12 cellular contexts compared by ENCODE assay signal in the genomic region with DNA sequence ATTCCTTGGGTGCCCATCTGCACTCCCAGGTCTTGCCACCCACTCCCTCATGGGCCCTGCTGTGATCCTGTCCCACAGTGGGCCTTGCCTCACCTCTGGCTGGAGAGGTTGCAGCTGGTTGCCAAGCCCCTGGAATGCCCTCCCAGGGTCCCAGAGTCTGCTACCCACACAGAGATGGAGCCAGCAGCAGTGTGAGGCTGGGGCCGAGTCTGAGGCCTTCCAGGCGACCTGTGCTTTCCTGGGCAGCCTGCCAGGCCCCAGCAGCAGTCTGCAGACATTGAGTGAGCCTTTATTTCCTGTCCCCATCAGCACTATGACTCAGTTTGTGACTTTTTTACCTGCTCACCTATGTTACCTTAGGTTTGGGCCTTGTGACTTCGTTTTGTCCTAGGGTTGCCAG. TPM values are rescaled to one million over a fixed set of nuclear protein-coding genes. Genes with fewer than 3 reads are reported as not detected.
DNase-seq lines count a peak whose midpoint lies in the region; ATAC-seq and TF ChIP-seq lines count a peak whose summit lies in the region.
"Had no signal": no experiment of that assay in that cellular context is flagged by ENCODE, and none has a peak within 500 bp of the region (broad histone marks: within the 10 kb centered on the region; RNA-seq: fewer than 3 reads in every experiment).

No MANE protein-coding gene starts in this region.

- POLR2A ChIA-PET in HEK293 (lab: Yijun Ruan, JAX), result no interaction called here

- no peak overlapping the region for H3K4me3 ChIP-seq in HEK293 (ENCODE audit: low read depth, low read length)
- no peak overlapping the region for H3K4me3 ChIP-seq in left lung

- H3K27ac Mint-ChIP-seq in T-helper 17 cell, result peak overlapping the region; percentile 57
- H3K27ac Mint-ChIP-seq: CD14-positive monocyte had no signal

- H3K4me3 Mint-ChIP-seq in T-helper 17 cell, result no peak overlapping the region
- H3K4me3 Mint-ChIP-seq: CD14-positive monocyte, IgD-negative memory B cell had no signal

- H3K27ac ChIP-seq in HEK293 (ENCODE audit: extremely low read depth, low read depth, low read length) (no peak overlapping the region), left lung (no peak overlapping the region)

- H3K36me3 ChIP-seq in HEK293 (ENCODE audit: control insufficient read depth in 2 of 2, insufficient read depth in 1 of 2, low read length in 2 of 2) (no peaks in the 10 kb centered on the region), left lung (no peaks in the 10 kb centered on the region)

- H3K9me3 ChIP-seq in HEK293 (ENCODE audit: control insufficient read depth, insufficient read depth, low read depth, low read length) (no peaks in the 10 kb centered on the region), T-helper 17 cell (ENCODE audit: control insufficient read depth, low read length, poor library complexity, severe bottlenecking) (no peaks in the 10 kb centered on the region), left lung (no peaks in the 10 kb centered on the region)

- peaks cover 3% of the 10 kb centered on the region for H3K4me1 Mint-ChIP-seq in T-helper 17 cell
- H3K4me1 Mint-ChIP-seq: IgD-negative memory B cell had no signal

- TF ChIP-seq CTCF in HEK293 (tag by site-specific recombination; IDR thresholded peaks at IDR 0.05) (no peak), left lung (IDR thresholded peaks at IDR 0.05) (no peak)

- H3K36me3 Mint-ChIP-seq in T-helper 17 cell (ENCODE audit: low read depth), result peaks cover 3% of the 10 kb centered on the region
- H3K36me3 Mint-ChIP-seq: CD14-positive monocyte had no signal

- intact Hi-C loops in left lung (cut with DNase I), result loop anchor here (5.0 to 10.0 kb wide), 2 partner anchors 137 to 140 kb away; no protein-coding TSS in a partner anchor

- ATAC-seq in T-helper 17 cell (no peak), left lung (peak; percentile 45)

- DNase-seq in DMS153 (lab: John Stamatoyannopoulos, UW), result peak; percentile 49
- no peak for DNase-seq in T-helper 17 cell
- no peak for DNase-seq in left lung
- no peak for DNase-seq in NCI-H187 (lab: John Stamatoyannopoulos, UW)
- no peak for DNase-seq in activated T-cell treated with anti-CD3 and anti-CD28 coated beads, Interleukin-2, amount 50 U/mL, for 48 hours
- DNase-seq in stimulated activated CD4-positive, alpha-beta T cell treated with anti-CD3 and anti-CD28 coated beads, Interleukin-4, amount 100 ng/mL, for 4 hours, result no peak
- DNase-seq in NCI-H2171 (lab: John Stamatoyannopoulos, UW), result no peak
- DNase-seq: cerebellar nuclear complex; stimulated activated CD4-positive, alpha-beta T cell treated with anti-CD3 and anti-CD28 coated beads, Interleukin-15, amount 100 ng/mL, for 24 hours had no signal

- H3K4me1 ChIP-seq in HEK293 (ENCODE audit: control insufficient read depth, insufficient read depth, low read length), result no peaks in the 10 kb centered on the region; the same call in 1 of the 2 replicates
- peaks cover 3 to 6% of the 10 kb centered on the region in 2 donors for H3K4me1 ChIP-seq in left lung

- peaks cover 6% of the 10 kb centered on the region for H3K27me3 Mint-ChIP-seq in T-helper 17 cell
- H3K27me3 Mint-ChIP-seq: IgD-negative memory B cell had no signal

- no peaks in the 10 kb centered on the region for H3K27me3 ChIP-seq in left lung

- CTCF ChIA-PET in HEK293 (lab: Yijun Ruan, JAX), result interaction anchor here (0.6 to 3.3 kb wide), 11 partner anchors 13 to 481 kb away, joined by 3 to 27 read pairs (median 11); partner anchors contain the start of gene TSPAN2

TF ChIP-seq in HEK293, 187 proteins besides CTCF, POLR2A, EP300 and RAD21 (continues in another document):
- peak; percentile 9; the same call in 1 of the 2 replicates for TF ChIP-seq ZFHX2 (tag by site-specific recombination; conservative IDR thresholded peaks at IDR 0.05)
- TF ChIP-seq KLF10 (tag by site-specific recombination; IDR thresholded peaks at IDR 0.05), result no peak
- no peak for TF ChIP-seq ZBTB21 (tag by site-specific recombination; IDR thresholded peaks at IDR 0.05)
- TF ChIP-seq, protein P1, sequence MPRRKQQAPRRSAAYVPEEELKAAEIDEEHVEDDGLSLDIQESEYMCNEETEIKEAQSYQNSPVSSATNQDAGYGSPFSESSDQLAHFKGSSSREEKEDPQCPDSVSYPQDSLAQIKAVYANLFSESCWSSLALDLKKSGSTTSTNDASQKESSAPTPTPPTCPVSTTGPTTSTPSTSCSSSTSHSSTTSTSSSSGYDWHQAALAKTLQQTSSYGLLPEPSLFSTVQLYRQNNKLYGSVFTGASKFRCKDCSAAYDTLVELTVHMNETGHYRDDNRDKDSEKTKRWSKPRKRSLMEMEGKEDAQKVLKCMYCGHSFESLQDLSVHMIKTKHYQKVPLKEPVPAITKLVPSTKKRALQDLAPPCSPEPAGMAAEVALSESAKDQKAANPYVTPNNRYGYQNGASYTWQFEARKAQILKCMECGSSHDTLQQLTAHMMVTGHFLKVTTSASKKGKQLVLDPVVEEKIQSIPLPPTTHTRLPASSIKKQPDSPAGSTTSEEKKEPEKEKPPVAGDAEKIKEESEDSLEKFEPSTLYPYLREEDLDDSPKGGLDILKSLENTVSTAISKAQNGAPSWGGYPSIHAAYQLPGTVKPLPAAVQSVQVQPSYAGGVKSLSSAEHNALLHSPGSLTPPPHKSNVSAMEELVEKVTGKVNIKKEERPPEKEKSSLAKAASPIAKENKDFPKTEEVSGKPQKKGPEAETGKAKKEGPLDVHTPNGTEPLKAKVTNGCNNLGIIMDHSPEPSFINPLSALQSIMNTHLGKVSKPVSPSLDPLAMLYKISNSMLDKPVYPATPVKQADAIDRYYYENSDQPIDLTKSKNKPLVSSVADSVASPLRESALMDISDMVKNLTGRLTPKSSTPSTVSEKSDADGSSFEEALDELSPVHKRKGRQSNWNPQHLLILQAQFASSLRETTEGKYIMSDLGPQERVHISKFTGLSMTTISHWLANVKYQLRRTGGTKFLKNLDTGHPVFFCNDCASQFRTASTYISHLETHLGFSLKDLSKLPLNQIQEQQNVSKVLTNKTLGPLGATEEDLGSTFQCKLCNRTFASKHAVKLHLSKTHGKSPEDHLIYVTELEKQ (tag by site-specific recombination; IDR thresholded peaks at IDR 0.05; ENCODE audit: borderline replicate concordance), result no peak
- no peak for TF ChIP-seq KLF7 (tag by site-specific recombination; IDR thresholded peaks at IDR 0.05; ENCODE audit: borderline replicate concordance)
- TF ChIP-seq HIC1 (tag by site-specific recombination; IDR thresholded peaks at IDR 0.05), result no peak
- TF ChIP-seq ZNF664 (tag by site-specific recombination; IDR thresholded peaks at IDR 0.05), result no peak
- peak; percentile 62; the same call in 1 of the 2 replicates for TF ChIP-seq ZIC2 (tag by site-specific recombination; IDR thresholded peaks at IDR 0.05)
- TF ChIP-seq, protein P2, sequence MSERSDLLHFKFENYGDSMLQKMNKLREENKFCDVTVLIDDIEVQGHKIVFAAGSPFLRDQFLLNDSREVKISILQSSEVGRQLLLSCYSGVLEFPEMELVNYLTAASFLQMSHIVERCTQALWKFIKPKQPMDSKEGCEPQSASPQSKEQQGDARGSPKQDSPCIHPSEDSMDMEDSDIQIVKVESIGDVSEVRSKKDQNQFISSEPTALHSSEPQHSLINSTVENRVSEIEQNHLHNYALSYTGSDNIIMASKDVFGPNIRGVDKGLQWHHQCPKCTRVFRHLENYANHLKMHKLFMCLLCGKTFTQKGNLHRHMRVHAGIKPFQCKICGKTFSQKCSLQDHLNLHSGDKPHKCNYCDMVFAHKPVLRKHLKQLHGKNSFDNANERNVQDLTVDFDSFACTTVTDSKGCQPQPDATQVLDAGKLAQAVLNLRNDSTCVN (tag by site-specific recombination; optimal IDR thresholded peaks at IDR 0.05), result no peak
- TF ChIP-seq, protein P3, sequence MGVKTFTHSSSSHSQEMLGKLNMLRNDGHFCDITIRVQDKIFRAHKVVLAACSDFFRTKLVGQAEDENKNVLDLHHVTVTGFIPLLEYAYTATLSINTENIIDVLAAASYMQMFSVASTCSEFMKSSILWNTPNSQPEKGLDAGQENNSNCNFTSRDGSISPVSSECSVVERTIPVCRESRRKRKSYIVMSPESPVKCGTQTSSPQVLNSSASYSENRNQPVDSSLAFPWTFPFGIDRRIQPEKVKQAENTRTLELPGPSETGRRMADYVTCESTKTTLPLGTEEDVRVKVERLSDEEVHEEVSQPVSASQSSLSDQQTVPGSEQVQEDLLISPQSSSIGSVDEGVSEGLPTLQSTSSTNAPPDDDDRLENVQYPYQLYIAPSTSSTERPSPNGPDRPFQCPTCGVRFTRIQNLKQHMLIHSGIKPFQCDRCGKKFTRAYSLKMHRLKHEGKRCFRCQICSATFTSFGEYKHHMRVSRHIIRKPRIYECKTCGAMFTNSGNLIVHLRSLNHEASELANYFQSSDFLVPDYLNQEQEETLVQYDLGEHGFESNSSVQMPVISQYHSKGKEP (tag by site-specific recombination; IDR thresholded peaks at IDR 0.05), result no peak
- peak; percentile 92 for TF ChIP-seq GLIS1 (tag by site-specific recombination; IDR thresholded peaks at IDR 0.05)
- TF ChIP-seq, protein P4, sequence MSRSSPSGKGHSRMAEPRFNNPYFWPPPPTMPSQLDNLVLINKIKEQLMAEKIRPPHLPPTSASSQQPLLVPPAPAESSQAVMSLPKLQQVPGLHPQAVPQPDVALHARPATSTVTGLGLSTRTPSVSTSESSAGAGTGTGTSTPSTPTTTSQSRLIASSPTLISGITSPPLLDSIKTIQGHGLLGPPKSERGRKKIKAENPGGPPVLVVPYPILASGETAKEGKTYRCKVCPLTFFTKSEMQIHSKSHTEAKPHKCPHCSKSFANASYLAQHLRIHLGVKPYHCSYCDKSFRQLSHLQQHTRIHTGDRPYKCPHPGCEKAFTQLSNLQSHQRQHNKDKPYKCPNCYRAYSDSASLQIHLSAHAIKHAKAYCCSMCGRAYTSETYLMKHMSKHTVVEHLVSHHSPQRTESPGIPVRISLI (tag by site-specific recombination; IDR thresholded peaks at IDR 0.05), result no peak

RNA-seq across cellular contexts. Expression of gene TSPAN2, which starts 25.0 kb away (rescaled TPM):
- total RNA-seq in T-helper 17 cell, result 10 to 100 TPM in 1 of 2 donors, 1 to 10 TPM in 1; 9.2 to 14.2 TPM
- 10 to 100 TPM in 1 of 2 donors, 1 to 10 TPM in 1; 8.7 to 10.6 TPM for total RNA-seq in left lung
